9 cellular contexts compared by ENCODE assay signal in genomic region chr1:96596226-96596625, GRCh38.
DNase-seq lines count a peak whose midpoint lies in the region; ATAC-seq and TF ChIP-seq lines count a peak whose summit lies in the region.
"Had no signal": no experiment of that assay in that cellular context is flagged by ENCODE, and none has a peak within 500 bp of the region (broad histone marks: within the 10 kb centered on the region; RNA-seq: fewer than 3 reads in every experiment).

No MANE protein-coding gene starts in this region.

- H3K4me3 ChIP-seq in foreskin fibroblast (ENCODE audit: low read depth in 1 of 2, low read length in 2 of 2) = no peak overlapping the region

- ATAC-seq in GM19023 (IDR thresholded peaks at IDR 0.05; ENCODE audit: unreplicated experiment) (peak; percentile 58), HG03196 (IDR thresholded peaks at IDR 0.05; ENCODE audit: unreplicated experiment) (peak; percentile 71), SK-N-SH treated with all-trans-retinoic acid at 6 μM for 48 hours (peak; percentile 83), GM21381 (IDR thresholded peaks at IDR 0.05; ENCODE audit: unreplicated experiment) (no peak)

- no peak overlapping the region for H3K27ac Mint-ChIP-seq in type B pancreatic cell
- H3K27ac Mint-ChIP-seq in T-helper 2 cell treated with Interferon-gamma antibody and Interleukin-4, amounts not matched to agents 5 μg/mL and 100 μg/mL, for 36 hours = no peak overlapping the region
- H3K27ac Mint-ChIP-seq: naive B cell had no signal

- H3K27me3 Mint-ChIP-seq in type B pancreatic cell = no peaks in the 10 kb centered on the region
- H3K27me3 Mint-ChIP-seq in T-helper 2 cell treated with Interferon-gamma antibody and Interleukin-4, amounts not matched to agents 5 μg/mL and 100 μg/mL, for 36 hours (ENCODE audit: low read depth) = no peaks in the 10 kb centered on the region

- TF ChIP-seq CTCF in foreskin fibroblast (IDR thresholded peaks at IDR 0.05; ENCODE audit: low read depth, low read length) (peak; percentile 52), type B pancreatic cell (conservative IDR thresholded peaks at IDR 0.05) (peak; percentile 76)

- no peak overlapping the region for H3K4me3 Mint-ChIP-seq in type B pancreatic cell
- H3K4me3 Mint-ChIP-seq in T-helper 2 cell treated with Interferon-gamma antibody and Interleukin-4, amounts not matched to agents 5 μg/mL and 100 μg/mL, for 36 hours = no peak overlapping the region
- H3K4me3 Mint-ChIP-seq: naive B cell had no signal

- DNase-seq in Caki2 (ENCODE audit: low read depth) (peak; percentile 2), foreskin fibroblast (peak in 1 of 2 donors; percentile 16), type B pancreatic cell (ENCODE audit: extremely low spot score, unreplicated experiment) (no peak)
- DNase-seq in T-helper 2 cell treated with Interferon-gamma antibody and Interleukin-4, amounts not matched to agents 5 μg/mL and 100 μg/mL, for 36 hours (ENCODE audit: low spot score) = no peak
- DNase-seq: naive B cell had no signal

- peaks cover 10% of the 10 kb centered on the region for H3K4me1 Mint-ChIP-seq in type B pancreatic cell (ENCODE audit: unreplicated experiment)
- H3K4me1 Mint-ChIP-seq in T-helper 2 cell treated with Interferon-gamma antibody and Interleukin-4, amounts not matched to agents 5 μg/mL and 100 μg/mL, for 36 hours (ENCODE audit: low read depth) = no peaks in the 10 kb centered on the region
- H3K4me1 Mint-ChIP-seq: naive B cell had no signal

- no peaks in the 10 kb centered on the region for H3K36me3 Mint-ChIP-seq in type B pancreatic cell
- H3K36me3 Mint-ChIP-seq in T-helper 2 cell treated with Interferon-gamma antibody and Interleukin-4, amounts not matched to agents 5 μg/mL and 100 μg/mL, for 36 hours (ENCODE audit: low read depth) = no peaks in the 10 kb centered on the region
- H3K36me3 Mint-ChIP-seq: naive B cell had no signal

- H3K9me3 Mint-ChIP-seq in type B pancreatic cell = peaks cover 4% of the 10 kb centered on the region
- no peaks in the 10 kb centered on the region for H3K9me3 Mint-ChIP-seq in T-helper 2 cell treated with Interferon-gamma antibody and Interleukin-4, amounts not matched to agents 5 μg/mL and 100 μg/mL, for 36 hours

- in situ Hi-C loops in Caki2 (cut with HindIII; ENCODE audit: low pct_unique_long_range_greater_than_20kb, low sequenced_read_pairs) = no loop called here

TF ChIP-seq in SK-N-SH treated with all-trans-retinoic acid at 6 μM for 48 hours, 23 proteins besides CTCF, POLR2A, EP300 and RAD21:
- TF ChIP-seq ZFP30 (CRISPR knock-in tag; IDR thresholded peaks at IDR 0.05) (no peak), ZNF70 (CRISPR knock-in tag; IDR thresholded peaks at IDR 0.05) (no peak), BACH2 (CRISPR knock-in tag; IDR thresholded peaks at IDR 0.05; ENCODE audit: borderline replicate concordance) (no peak), TSHZ2 (CRISPR knock-in tag; IDR thresholded peaks at IDR 0.05) (no peak), ARNTL (CRISPR knock-in tag; IDR thresholded peaks at IDR 0.05; ENCODE audit: borderline replicate concordance, low read depth) (no peak), ZNF8 (CRISPR knock-in tag; IDR thresholded peaks at IDR 0.05) (no peak)
